ENCODE assay signal across 23 cellular contexts in genomic region chr7:1679966-1680730, GRCh38. TPM values are rescaled to one million over a fixed set of nuclear protein-coding genes. Genes with fewer than 3 reads are reported as not detected.
DNase-seq lines count a peak whose midpoint lies in the region; ATAC-seq and TF ChIP-seq lines count a peak whose summit lies in the region.
"Had no signal": no experiment of that assay in that cellular context is flagged by ENCODE, and none has a peak within 500 bp of the region (broad histone marks: within the 10 kb centered on the region; RNA-seq: fewer than 3 reads in every experiment).

No MANE protein-coding gene starts in this region.

- CTCF ChIA-PET in activated CD8-positive, alpha-beta memory T cell treated with anti-CD3 and anti-CD28 coated beads, Interleukin-2, amount 10 ng/mL, durations not matched to agents 7 days and 5 days (lab: Charles Lee) = no interaction called here

- in situ Hi-C loops in HAP-1 (cut with MboI; ENCODE audit: low sequenced_read_pairs) = no loop called here

- peaks cover 21% of the 10 kb centered on the region for H3K27me3 ChIP-seq in HAP-1 (ENCODE audit: low read depth)
- H3K27me3 ChIP-seq: cardiac muscle cell, foreskin keratinocyte had no signal

- H3K4me3 Mint-ChIP-seq in activated CD8-positive, alpha-beta memory T cell treated with anti-CD3 and anti-CD28 coated beads, Interleukin-2, amount 10 ng/mL, durations not matched to agents 7 days and 5 days = no peak overlapping the region
- no peak overlapping the region for H3K4me3 Mint-ChIP-seq in T-helper 2 cell treated with Interferon-gamma antibody and Interleukin-4, amounts not matched to agents 5 μg/mL and 100 μg/mL, for 36 hours
- H3K4me3 Mint-ChIP-seq in progenitor cell of endocrine pancreas (ENCODE audit: low read depth) = no peak overlapping the region
- H3K4me3 Mint-ChIP-seq: stimulated activated naive CD8-positive, alpha-beta T cell treated with anti-CD3 and anti-CD28 coated beads, Interleukin-15, amount 100 ng/mL, for 72 hours; T-cell had no signal

- H3K4me1 Mint-ChIP-seq in activated CD8-positive, alpha-beta memory T cell treated with anti-CD3 and anti-CD28 coated beads, Interleukin-2, amount 10 ng/mL, durations not matched to agents 7 days and 5 days = no peaks in the 10 kb centered on the region
- no peaks in the 10 kb centered on the region for H3K4me1 Mint-ChIP-seq in T-helper 2 cell treated with Interferon-gamma antibody and Interleukin-4, amounts not matched to agents 5 μg/mL and 100 μg/mL, for 36 hours (ENCODE audit: low read depth)
- H3K4me1 Mint-ChIP-seq in progenitor cell of endocrine pancreas (ENCODE audit: low read depth) = no peaks in the 10 kb centered on the region
- H3K4me1 Mint-ChIP-seq: stimulated activated naive CD8-positive, alpha-beta T cell treated with anti-CD3 and anti-CD28 coated beads, Interleukin-15, amount 100 ng/mL, for 72 hours; T-cell had no signal

- H3K36me3 Mint-ChIP-seq in activated CD8-positive, alpha-beta memory T cell treated with anti-CD3 and anti-CD28 coated beads, Interleukin-2, amount 10 ng/mL, durations not matched to agents 7 days and 5 days = no peaks in the 10 kb centered on the region
- H3K36me3 Mint-ChIP-seq in T-helper 2 cell treated with Interferon-gamma antibody and Interleukin-4, amounts not matched to agents 5 μg/mL and 100 μg/mL, for 36 hours (ENCODE audit: low read depth) = no peaks in the 10 kb centered on the region
- H3K36me3 Mint-ChIP-seq in progenitor cell of endocrine pancreas (ENCODE audit: insufficient read depth) = peaks cover 19% of the 10 kb centered on the region

- H3K36me3 ChIP-seq in HAP-1 (replicated peaks) = no peaks in the 10 kb centered on the region
- H3K36me3 ChIP-seq: cardiac muscle cell, heart right ventricle, transverse colon had no signal

- TF ChIP-seq CTCF in progenitor cell of endocrine pancreas (IDR thresholded peaks at IDR 0.05; ENCODE audit: unreplicated experiment) = no peak

- no peaks in the 10 kb centered on the region for H3K4me1 ChIP-seq in HAP-1
- H3K4me1 ChIP-seq: foreskin keratinocyte, heart right ventricle, transverse colon had no signal

- no peak overlapping the region for H3K4me3 ChIP-seq in HAP-1
- H3K4me3 ChIP-seq: cardiac muscle cell, heart right ventricle, transverse colon had no signal

- peaks cover 7% of the 10 kb centered on the region for H3K9me3 Mint-ChIP-seq in activated CD8-positive, alpha-beta memory T cell treated with anti-CD3 and anti-CD28 coated beads, Interleukin-2, amount 10 ng/mL, durations not matched to agents 7 days and 5 days (ENCODE audit: low read depth)
- H3K9me3 Mint-ChIP-seq in T-helper 2 cell treated with Interferon-gamma antibody and Interleukin-4, amounts not matched to agents 5 μg/mL and 100 μg/mL, for 36 hours = peaks cover 17% of the 10 kb centered on the region
- H3K9me3 Mint-ChIP-seq in progenitor cell of endocrine pancreas (ENCODE audit: low read depth) = peaks cover 28% of the 10 kb centered on the region

- no peak for ATAC-seq in activated CD8-positive, alpha-beta memory T cell treated with anti-CD3 and anti-CD28 coated beads, Interleukin-2, amount 10 ng/mL, durations not matched to agents 7 days and 5 days
- ATAC-seq: activated naive CD4-positive, alpha-beta T cell treated with anti-CD3 and anti-CD28 coated beads, Interleukin-2, amount 50 U/mL, for 72 hours; esophagus mucosa; foreskin keratinocyte; heart right ventricle; stimulated activated naive CD8-positive, alpha-beta T cell treated with anti-CD3 and anti-CD28 coated beads, Interleukin-15, amount 100 ng/mL, for 72 hours; T-cell had no signal

- H3K9me3 ChIP-seq in HAP-1 = peaks cover 3% of the 10 kb centered on the region

- no peak overlapping the region for H3K27ac Mint-ChIP-seq in activated CD8-positive, alpha-beta memory T cell treated with anti-CD3 and anti-CD28 coated beads, Interleukin-2, amount 10 ng/mL, durations not matched to agents 7 days and 5 days
- H3K27ac Mint-ChIP-seq in T-helper 2 cell treated with Interferon-gamma antibody and Interleukin-4, amounts not matched to agents 5 μg/mL and 100 μg/mL, for 36 hours = no peak overlapping the region
- no peak overlapping the region for H3K27ac Mint-ChIP-seq in progenitor cell of endocrine pancreas
- H3K27ac Mint-ChIP-seq: activated naive CD4-positive, alpha-beta T cell treated with anti-CD3 and anti-CD28 coated beads, Interleukin-2, amount 50 U/mL, for 72 hours; stimulated activated naive CD8-positive, alpha-beta T cell treated with anti-CD3 and anti-CD28 coated beads, Interleukin-15, amount 100 ng/mL, for 72 hours; T-cell had no signal

- peaks cover 26% of the 10 kb centered on the region for H3K27me3 Mint-ChIP-seq in activated CD8-positive, alpha-beta memory T cell treated with anti-CD3 and anti-CD28 coated beads, Interleukin-2, amount 10 ng/mL, durations not matched to agents 7 days and 5 days
- H3K27me3 Mint-ChIP-seq in T-helper 2 cell treated with Interferon-gamma antibody and Interleukin-4, amounts not matched to agents 5 μg/mL and 100 μg/mL, for 36 hours (ENCODE audit: low read depth) = peaks cover 14% of the 10 kb centered on the region
- H3K27me3 Mint-ChIP-seq in progenitor cell of endocrine pancreas = no peaks in the 10 kb centered on the region

- peak; percentile 34 for DNase-seq in activated effector memory CD4-positive, alpha-beta T cell treated with anti-CD3 and anti-CD28 coated beads, Interleukin-2, amount 50 U/mL, for 16 hours
- no peak for DNase-seq in activated effector memory CD4-positive, alpha-beta T cell treated with Interleukin-2 at 50 U/mL for 16 hours
- peak; percentile 37 for DNase-seq in activated CD8-positive, alpha-beta memory T cell treated with anti-CD3 and anti-CD28 coated beads, Interleukin-2, amount 10 ng/mL, durations not matched to agents 7 days and 5 days
- DNase-seq in mesenteric fat pad (ENCODE audit: low spot score) (peak; percentile 45), ureter (ENCODE audit: low spot score) (peak; percentile 30), HAP-1 (ENCODE audit: low spot score in 2 of 2) (no peak), progenitor cell of endocrine pancreas (ENCODE audit: low spot score, unreplicated experiment) (no peak)
- no peak for DNase-seq in T-helper 2 cell treated with Interferon-gamma antibody and Interleukin-4, amounts not matched to agents 5 μg/mL and 100 μg/mL, for 36 hours (ENCODE audit: low spot score)
- DNase-seq: ACHN, DMS79 treated with DMSO at 0.1 percent for 48 hours, foreskin keratinocyte, heart right ventricle, Karpas-422, MV-4-11, NCI-H1436 treated with DMSO at 0.1 percent for 48 hours, NCI-H446, NCI-H774, transverse colon had no signal

RNA-seq across cellular contexts. Expression of gene ELFN1, which starts 10.1 kb away (rescaled TPM):
- not detected for total RNA-seq in activated CD8-positive, alpha-beta memory T cell treated with anti-CD3 and anti-CD28 coated beads, Interleukin-2, amount 10 ng/mL, durations not matched to agents 7 days and 5 days
- total RNA-seq in mesenteric fat pad (3.7 TPM), ureter (1.7 TPM), progenitor cell of endocrine pancreas (12.3 and 12.9 TPM in 2 replicates)
- total RNA-seq: foreskin keratinocyte had no signal

Comparison
In these comparisons a context has a peak if more than half of its experiments do, and no peak if none do; other contexts are left out.
1. DNase-seq: peak in activated effector memory CD4-positive, alpha-beta T cell treated with anti-CD3 and anti-CD28 coated beads, Interleukin-2, amount 50 U/mL, for 16 hours (single experiment), activated CD8-positive, alpha-beta memory T cell treated with anti-CD3 and anti-CD28 coated beads, Interleukin-2, amount 10 ng/mL, durations not matched to agents 7 days and 5 days (single experiment), mesenteric fat pad (single experiment) and ureter (single experiment); none in activated effector memory CD4-positive, alpha-beta T cell treated with Interleukin-2 at 50 U/mL for 16 hours (single experiment), T-helper 2 cell treated with Interferon-gamma antibody and Interleukin-4, amounts not matched to agents 5 μg/mL and 100 μg/mL, for 36 hours (single experiment), HAP-1 (0 of 2) and progenitor cell of endocrine pancreas (single experiment).